Comparison of ENCODE assay signal across 24 cellular contexts in the genomic region with DNA sequence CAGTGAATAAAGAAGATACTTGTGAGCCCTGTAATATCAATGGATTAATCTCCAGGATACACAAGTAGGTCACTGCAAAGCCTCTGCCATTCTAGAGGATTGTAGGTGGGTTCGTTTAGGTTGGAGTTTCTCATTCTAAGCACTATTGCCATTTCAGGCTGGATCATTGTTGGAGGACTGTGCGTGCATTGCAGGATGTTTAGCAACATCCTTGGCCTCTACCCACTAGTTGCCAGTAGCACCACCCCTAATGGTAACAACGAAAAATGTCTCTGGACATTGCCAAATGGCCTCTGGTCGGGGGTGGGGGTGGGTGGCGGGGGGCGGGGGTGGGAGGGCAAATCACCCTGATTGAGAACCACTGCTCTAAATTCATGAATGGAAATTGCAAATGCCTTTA.
"Had no signal": no experiment of that assay in that cellular context is flagged by ENCODE, and none has a peak within 500 bp of the region (broad histone marks: within the 10 kb centered on the region; RNA-seq: fewer than 3 reads in every experiment).

No MANE protein-coding gene starts in this region.

- ATAC-seq: activated CD4-positive, alpha-beta T cell treated with anti-CD3 and anti-CD28 coated beads for 36 hours; activated CD8-positive, alpha-beta T cell treated with anti-CD3 and anti-CD28 coated beads for 36 hours; activated T-cell treated with anti-CD3 and anti-CD28 coated beads, Interleukin-2, amount 50 U/mL, for 72 hours; Panc1; Right ventricle myocardium inferior; SK-N-SH treated with all-trans-retinoic acid at 6 μM for 48 hours; T-cell had no signal

- H3K4me3 ChIP-seq: cardiac muscle cell, SJSA1 had no signal

- H3K9me3 Mint-ChIP-seq: activated CD8-positive, alpha-beta T cell treated with anti-CD3 and anti-CD28 coated beads for 36 hours; activated naive CD4-positive, alpha-beta T cell treated with anti-CD3 and anti-CD28 coated beads, Interleukin-2, amount 10 ng/mL, durations not matched to agents 7 days and 5 days; activated naive CD8-positive, alpha-beta T cell treated with anti-CD3 and anti-CD28 coated beads for 36 hours; activated T-cell treated with anti-CD3 and anti-CD28 coated beads, Interleukin-2, amount 50 U/mL, for 72 hours; activated T-helper 2 cell treated with anti-CD3 and anti-CD28 coated beads, Interferon-gamma antibody, Interleukin-2, Interleukin-4, amounts not matched to agents 10 μg/mL and 5 μg/mL and 100 μg/mL, durations not matched to agents 14 hours and 24 hours and 36 hours; T-cell had no signal

- DNase-seq: activated CD4-positive, alpha-beta T cell treated with anti-CD3 and anti-CD28 coated beads for 36 hours; activated CD8-positive, alpha-beta memory T cell treated with anti-CD3 and anti-CD28 coated beads, Interleukin-2, amount 50 U/mL, for 4 hours; activated CD8-positive, alpha-beta T cell treated with anti-CD3 and anti-CD28 coated beads for 36 hours; activated gamma-delta T cell treated with Interleukin-2 at 50 U/mL for 16 hours; activated naive CD4-positive, alpha-beta T cell treated with anti-CD3 and anti-CD28 coated beads, Interleukin-2, amount 10 ng/mL, durations not matched to agents 7 days and 5 days; activated naive CD8-positive, alpha-beta T cell treated with anti-CD3 and anti-CD28 coated beads for 36 hours; activated T-cell treated with anti-CD3 and anti-CD28 coated beads, Interleukin-2, amount 50 U/mL, for 72 hours; brain microvascular endothelial cell; Karpas-422; NCI-H1105 treated with DMSO at 0.1 percent for 48 hours; NCI-H1436 treated with DMSO at 0.1 percent for 48 hours; NCI-H187; NCI-H2081; NCI-H524; NCI-H748 treated with DMSO at 0.1 percent for 48 hours; RPMI8226; T-cell; WERI-Rb-1 had no signal

- H3K27ac Mint-ChIP-seq: activated CD4-positive, alpha-beta T cell treated with anti-CD3 and anti-CD28 coated beads for 36 hours; activated CD8-positive, alpha-beta T cell treated with anti-CD3 and anti-CD28 coated beads for 36 hours; activated naive CD4-positive, alpha-beta T cell treated with anti-CD3 and anti-CD28 coated beads, Interleukin-2, amount 10 ng/mL, durations not matched to agents 7 days and 5 days; activated naive CD8-positive, alpha-beta T cell treated with anti-CD3 and anti-CD28 coated beads for 36 hours; activated T-cell treated with anti-CD3 and anti-CD28 coated beads, Interleukin-2, amount 50 U/mL, for 72 hours; activated T-helper 2 cell treated with anti-CD3 and anti-CD28 coated beads, Interferon-gamma antibody, Interleukin-2, Interleukin-4, amounts not matched to agents 10 μg/mL and 5 μg/mL and 100 μg/mL, durations not matched to agents 14 hours and 24 hours and 36 hours; T-cell had no signal

- H3K4me3 Mint-ChIP-seq: activated CD4-positive, alpha-beta T cell treated with anti-CD3 and anti-CD28 coated beads for 36 hours; activated CD8-positive, alpha-beta T cell treated with anti-CD3 and anti-CD28 coated beads for 36 hours; activated naive CD4-positive, alpha-beta T cell treated with anti-CD3 and anti-CD28 coated beads, Interleukin-2, amount 10 ng/mL, durations not matched to agents 7 days and 5 days; activated naive CD8-positive, alpha-beta T cell treated with anti-CD3 and anti-CD28 coated beads for 36 hours; activated T-cell treated with anti-CD3 and anti-CD28 coated beads, Interleukin-2, amount 50 U/mL, for 72 hours; T-cell had no signal

- H3K36me3 Mint-ChIP-seq: T-cell had no signal

- H3K27me3 Mint-ChIP-seq: activated CD4-positive, alpha-beta T cell treated with anti-CD3 and anti-CD28 coated beads for 36 hours; activated CD8-positive, alpha-beta T cell treated with anti-CD3 and anti-CD28 coated beads for 36 hours; activated naive CD4-positive, alpha-beta T cell treated with anti-CD3 and anti-CD28 coated beads, Interleukin-2, amount 10 ng/mL, durations not matched to agents 7 days and 5 days; activated naive CD8-positive, alpha-beta T cell treated with anti-CD3 and anti-CD28 coated beads for 36 hours; T-cell had no signal

- H3K27me3 ChIP-seq: brain microvascular endothelial cell, cardiac muscle cell, SJSA1 had no signal

- H3K9me3 ChIP-seq: SJSA1 had no signal

- H3K27ac ChIP-seq: brain microvascular endothelial cell, cardiac muscle cell, SJSA1, WERI-Rb-1 had no signal
